Comparison of ENCODE assay signal across 8 cellular contexts in genomic region chr10:47553214-47553859, GRCh38. TPM values are rescaled to one million over a fixed set of nuclear protein-coding genes. Genes with fewer than 3 reads are reported as not detected.
DNase-seq lines count a peak whose midpoint lies in the region; ATAC-seq lines count a peak whose summit lies in the region.
"Not testable (repeated sequence)": the region's sequence is repeated elsewhere in the genome, so short reads cannot be mapped to it uniquely, and the experiment has no call there.

No MANE protein-coding gene starts in this region.

- H3K4me1 ChIP-seq in endocrine pancreas (ENCODE audit: control insufficient read depth, insufficient read depth, low read length); mesendoderm (ENCODE audit: control insufficient read depth, low read depth, low read length): not testable (repeated sequence)

- not testable (repeated sequence) for H3K23ac ChIP-seq in mesendoderm (ENCODE audit: low read length)

- WGBS in mesendoderm (ENCODE audit: extremely low coverage, insufficient coverage, low lambda C conversion rate) = no CpG with 5 or more reads among the region's 60 CpGs

- peak; percentile 88 for ATAC-seq in GM21381 (IDR thresholded peaks at IDR 0.05; ENCODE audit: unreplicated experiment)
- peak; percentile 89 for ATAC-seq in activated CD8-positive, alpha-beta memory T cell treated with anti-CD3 and anti-CD28 coated beads, Interleukin-2, amount 10 ng/mL, durations not matched to agents 7 days and 5 days

- DNase-seq in CMK (ENCODE audit: low read depth) (peak; percentile 27), HT1080 (ENCODE audit: low read depth) (peak; percentile 92), NOMO-1 treated with DMSO at 0.1 percent for 48 hours (lab: John Stamatoyannopoulos, UW; ENCODE audit: unreplicated experiment) (peak; percentile 58), mesendoderm (peak; percentile 95)
- DNase-seq in activated CD8-positive, alpha-beta memory T cell treated with anti-CD3 and anti-CD28 coated beads, Interleukin-2, amount 10 ng/mL, durations not matched to agents 7 days and 5 days = peak; percentile 81
- DNase-seq in stimulated activated CD8-positive, alpha-beta memory T cell treated with anti-CD3 and anti-CD28 coated beads, Interleukin-12 subunit alpha, Interleukin-12 subunit beta, amount 100 ng/mL, for 24 hours (ENCODE audit: extremely low read depth) = peak; percentile 35

- H2BK15ac ChIP-seq in mesendoderm (replicated peaks; ENCODE audit: low read depth) = not testable (repeated sequence)

- H3K4me3 Mint-ChIP-seq in activated CD8-positive, alpha-beta memory T cell treated with anti-CD3 and anti-CD28 coated beads, Interleukin-2, amount 10 ng/mL, durations not matched to agents 7 days and 5 days = peak overlapping the region; percentile 93

- H3K27ac Mint-ChIP-seq in activated CD8-positive, alpha-beta memory T cell treated with anti-CD3 and anti-CD28 coated beads, Interleukin-2, amount 10 ng/mL, durations not matched to agents 7 days and 5 days = peak overlapping the region; percentile 84

- H3K56ac ChIP-seq in mesendoderm (ENCODE audit: low read length) = peak overlapping the region; percentile 87

- peak overlapping the region; percentile 13 for H3K18ac ChIP-seq in mesendoderm (ENCODE audit: low read length)

- not testable (repeated sequence) for H4K8ac ChIP-seq in mesendoderm (ENCODE audit: low read depth, low read length)

- peak overlapping the region; percentile 64 for H3K4me3 ChIP-seq in endocrine pancreas (ENCODE audit: control insufficient read depth, insufficient read depth, low read length)
- H3K4me3 ChIP-seq in mesendoderm (ENCODE audit: low read length) = peak overlapping the region; percentile 36

- not testable (repeated sequence) for H3K9me3 ChIP-seq in endocrine pancreas (ENCODE audit: control insufficient read depth, low read length)

- CTCF ChIA-PET in activated CD8-positive, alpha-beta memory T cell treated with anti-CD3 and anti-CD28 coated beads, Interleukin-2, amount 10 ng/mL, durations not matched to agents 7 days and 5 days (lab: Charles Lee) = not testable (repeated sequence)

- peak overlapping the region; percentile 72 for H3K9ac ChIP-seq in endocrine pancreas (ENCODE audit: control insufficient read depth, insufficient read depth, low read length)
- peak overlapping the region; percentile 62 for H3K9ac ChIP-seq in mesendoderm (ENCODE audit: low read length)

- not testable (repeated sequence) for H2BK5ac ChIP-seq in mesendoderm (ENCODE audit: low read length)

- not testable (repeated sequence) for H3K9me3 Mint-ChIP-seq in activated CD8-positive, alpha-beta memory T cell treated with anti-CD3 and anti-CD28 coated beads, Interleukin-2, amount 10 ng/mL, durations not matched to agents 7 days and 5 days (ENCODE audit: low read depth)

- not testable (repeated sequence) for H2AK5ac ChIP-seq in mesendoderm (ENCODE audit: low read length)

- peaks cover 11% of the 10 kb centered on the region for H3K4me1 Mint-ChIP-seq in activated CD8-positive, alpha-beta memory T cell treated with anti-CD3 and anti-CD28 coated beads, Interleukin-2, amount 10 ng/mL, durations not matched to agents 7 days and 5 days

- H3K4ac ChIP-seq in mesendoderm (ENCODE audit: low read depth, low read length) = peak overlapping the region; percentile 84

- H3K27me3 ChIP-seq in endocrine pancreas (ENCODE audit: control insufficient read depth, insufficient read depth, low read length); mesendoderm (ENCODE audit: insufficient read depth, low read length, poor library complexity): not testable (repeated sequence)

- not testable (repeated sequence) for H3K4me2 ChIP-seq in mesendoderm (ENCODE audit: low read length)

- H3K79me1 ChIP-seq in mesendoderm (ENCODE audit: low read length) = not testable (repeated sequence)

- not testable (repeated sequence) for H3K36me3 ChIP-seq in endocrine pancreas (ENCODE audit: control insufficient read depth, insufficient read depth, low read length); mesendoderm (ENCODE audit: control insufficient read depth, insufficient read depth, low read length)

- not testable (repeated sequence) for H2BK120ac ChIP-seq in mesendoderm (ENCODE audit: low read depth, low read length)

- not testable (repeated sequence) for H4K5ac ChIP-seq in mesendoderm (ENCODE audit: low read length)

- not testable (repeated sequence) for H3K36me3 Mint-ChIP-seq in activated CD8-positive, alpha-beta memory T cell treated with anti-CD3 and anti-CD28 coated beads, Interleukin-2, amount 10 ng/mL, durations not matched to agents 7 days and 5 days

- H3K79me2 ChIP-seq in mesendoderm (ENCODE audit: control insufficient read depth, insufficient read depth, low read length) = not testable (repeated sequence)

- H3K27ac ChIP-seq in mesendoderm (ENCODE audit: low read depth, low read length) = peak overlapping the region; percentile 84

- not testable (repeated sequence) for H3K27me3 Mint-ChIP-seq in activated CD8-positive, alpha-beta memory T cell treated with anti-CD3 and anti-CD28 coated beads, Interleukin-2, amount 10 ng/mL, durations not matched to agents 7 days and 5 days

RNA-seq across cellular contexts. Expression of gene AGAP9, which starts 29.9 kb away (rescaled TPM):
- total RNA-seq in HT1080 (2014; rRNA removed; shearing (Covaris generic)) = 4.3 and 4.4 TPM in 2 replicates
- 3.5 and 3.8 TPM in 2 replicates for polyA plus RNA-seq in HT1080 (2015; cell fraction: cytosol; rRNA removed)
- polyA plus RNA-seq in HT1080 (2015; cell fraction: nucleus; rRNA removed) = 41.1 and 41.7 TPM in 2 replicates
- total RNA-seq in activated CD8-positive, alpha-beta memory T cell treated with anti-CD3 and anti-CD28 coated beads, Interleukin-2, amount 10 ng/mL, durations not matched to agents 7 days and 5 days = 1 to 10 TPM; 1.8 to 3.8 TPM
- 4.4 TPM for polyA plus RNA-seq in mesendoderm (2013, experiment 1 of 2)
- 4.0 TPM for polyA plus RNA-seq in mesendoderm (2013, experiment 2 of 2)

Comparison
In these comparisons a context has a peak if more than half of its experiments do, and no peak if none do; other contexts are left out.
1. Peak in every context shown above with its lines: DNase-seq, ATAC-seq, H3K4me3 ChIP-seq and H3K27ac ChIP-seq.
2. DNase-seq: peak in every context shown above with its lines; median percentile 95 in mesendoderm; 92 in HT1080; 81 in activated CD8-positive, alpha-beta memory T cell treated with anti-CD3 and anti-CD28 coated beads, Interleukin-2, amount 10 ng/mL, durations not matched to agents 7 days and 5 days; 58 in NOMO-1 treated with DMSO at 0.1 percent for 48 hours; 35 in stimulated activated CD8-positive, alpha-beta memory T cell treated with anti-CD3 and anti-CD28 coated beads, Interleukin-12 subunit alpha, Interleukin-12 subunit beta, amount 100 ng/mL, for 24 hours; 27 in CMK.